2 cellular contexts compared by ENCODE assay signal in genomic region chr3:45974686-45975085, GRCh38.
TF ChIP-seq lines count a peak whose summit lies in the region.

No MANE protein-coding gene starts in this region.

TF ChIP-seq in IMR-90, 13 proteins besides CTCF, POLR2A, EP300 and RAD21:
- TF ChIP-seq CHD1 (IDR thresholded peaks at IDR 0.05; ENCODE audit: low read depth, low read length) (no peak), NFE2L2 (IDR thresholded peaks at IDR 0.05; ENCODE audit: low read depth, low read length) (no peak), FOS (IDR thresholded peaks at IDR 0.05; ENCODE audit: low read depth, low read length) (no peak), USF2 (IDR thresholded peaks at IDR 0.05; ENCODE audit: low read depth, low read length) (no peak), RCOR1 (IDR thresholded peaks at IDR 0.05; ENCODE audit: insufficient replicate concordance, low read length) (no peak), MAFK (IDR thresholded peaks at IDR 0.05; ENCODE audit: low read depth, low read length) (no peak), MAZ (IDR thresholded peaks at IDR 0.05; ENCODE audit: borderline replicate concordance, low read depth, low read length) (no peak), ELK1 (IDR thresholded peaks at IDR 0.05; ENCODE audit: borderline replicate concordance, low read depth, low read length) (no peak), MXI1 (IDR thresholded peaks at IDR 0.05; ENCODE audit: borderline replicate concordance, low read depth, low read length) (no peak), BHLHE40 (IDR thresholded peaks at IDR 0.05; ENCODE audit: low read depth, low read length) (no peak), SMC3 (IDR thresholded peaks at IDR 0.05; ENCODE audit: low read depth, low read length) (no peak), CEBPB (IDR thresholded peaks at IDR 0.05; ENCODE audit: low read depth, low read length) (no peak), RFX5 (IDR thresholded peaks at IDR 0.05; ENCODE audit: low read depth, low read length) (no peak)

TF ChIP-seq in GM12891, 5 proteins besides CTCF, POLR2A, EP300 and RAD21:
- TF ChIP-seq POLR2AphosphoS5 (IDR thresholded peaks at IDR 0.05; ENCODE audit: low read depth, low read length) (no peak), POU2F2 (IDR thresholded peaks at IDR 0.05; ENCODE audit: low read depth, low read length) (no peak), PAX5 (IDR thresholded peaks at IDR 0.05; ENCODE audit: insufficient read depth, low read length, severe bottlenecking) (no peak), SPI1 (IDR thresholded peaks at IDR 0.05; ENCODE audit: low read depth, low read length) (no peak), TAF1 (IDR thresholded peaks at IDR 0.05; ENCODE audit: low read depth, low read length) (no peak)
